15 cellular contexts compared by ENCODE assay signal in genomic region chr14:35347323-35348043, GRCh38. TPM values are rescaled to one million over a fixed set of nuclear protein-coding genes. Genes with fewer than 3 reads are reported as not detected.
DNase-seq lines count a peak whose midpoint lies in the region; ATAC-seq, FAIRE-seq and TF ChIP-seq lines count a peak whose summit lies in the region.
"Had no signal": no experiment of that assay in that cellular context is flagged by ENCODE, and none has a peak within 500 bp of the region (broad histone marks: within the 10 kb centered on the region; RNA-seq: fewer than 3 reads in every experiment).

No MANE protein-coding gene starts in this region.

- no peaks in the 10 kb centered on the region for H3K23me2 ChIP-seq in H1 (ENCODE audit: low read depth, low read length)

- H2BK120ac ChIP-seq in H1 (replicated peaks; ENCODE audit: low read depth, low read length) = no peak overlapping the region

- H3K36me3 ChIP-seq in H1 (ENCODE audit: control insufficient read depth in 2 of 4, insufficient read depth in 4 of 4, low read length in 3 of 4) (no peaks in the 10 kb centered on the region), aorta (ENCODE audit: control insufficient read depth in 1 of 2, insufficient read depth in 2 of 2, low read length in 1 of 2) (no peaks in the 10 kb centered on the region)

- H3K79me1 ChIP-seq in H1 (ENCODE audit: low read depth, low read length) = no peaks in the 10 kb centered on the region

- H3K4me2 ChIP-seq in H1 (ENCODE audit: insufficient read depth in 1 of 2, low read depth in 2 of 2, low read length in 2 of 2) = no peak overlapping the region

- DNase-seq in GM10266 (ENCODE audit: extremely low spot score) (peak; percentile 6), NB4 (ENCODE audit: low read depth) (peak; percentile 76), H1 (ENCODE audit: low read depth in 1 of 2, low spot score in 2 of 2) (peak in 1 of 2 experiments; percentile 52), posterior vena cava (ENCODE audit: low spot score) (peak; percentile 69), DMS79 (lab: John Stamatoyannopoulos, UW) (no peak), aorta (no peak)
- no peak for DNase-seq in activated CD8-positive, alpha-beta memory T cell treated with anti-CD3 and anti-CD28 coated beads, Interleukin-2, amount 50 U/mL, for 4 hours
- DNase-seq: activated CD4-positive, alpha-beta T cell treated with anti-CD3 and anti-CD28 coated beads for 4 hours; effector CD4-positive, alpha-beta T cell; naive B cell; NCI-H1930; stimulated activated CD4-positive, alpha-beta T cell treated with anti-CD3 and anti-CD28 coated beads, Interleukin-15, amount 100 ng/mL, for 24 hours; stimulated activated naive CD4-positive, alpha-beta T cell treated with Interleukin-2 at 50 U/mL for 16 hours had no signal

- CTCF ChIA-PET in H1 (lab: Charles Lee; ENCODE audit: partially characterized antibody) = interaction anchor here (0.6 to 3.5 kb wide), 2 partner anchors 19 to 89 kb away, joined by 3 to 18 read pairs; no protein-coding TSS in a partner anchor

- TF ChIP-seq CTCF in GM10266 (IDR thresholded peaks at IDR 0.05; ENCODE audit: control insufficient read depth, insufficient read depth, low read depth, missing control alignments) (no peak), NB4 (IDR thresholded peaks at IDR 0.05; ENCODE audit: low read depth, low read length) (no peak), H1 (IDR thresholded peaks at IDR 0.05; ENCODE audit: control extremely low read depth in 1 of 3, insufficient read depth in 1 of 3, low read depth in 1 of 3, low read length in 3 of 3) (no peak)

- no peak overlapping the region for H3K4me3 ChIP-seq in NB4 (ENCODE audit: low read depth, low read length)
- no peak overlapping the region for H3K4me3 ChIP-seq in H1 (ENCODE audit: extremely low read depth in 1 of 4, insufficient read depth in 2 of 4, low read depth in 3 of 4, low read length in 4 of 4)
- H3K4me3 ChIP-seq in aorta (ENCODE audit: low read length in 2 of 2) = no peak overlapping the region

- H3K4ac ChIP-seq in H1 (replicated peaks; ENCODE audit: insufficient read length, low read depth, low read length) = no peak overlapping the region

- 76% methylated on average over 13 of the region's 13 CpGs; no CpG with 5 or more reads in 1 of the 2 experiments for WGBS in H1 (ENCODE audit: extremely low coverage in 1 of 2, insufficient coverage in 1 of 2, insufficient read length in 1 of 2, insufficient replicate concordance in 2 of 2, low coverage in 1 of 2, low lambda C conversion rate in 2 of 2, missing lambda C conversion rate in 1 of 2), 2 experiments
- 69 to 77% methylated on average over 13 of the region's 13 CpGs for WGBS in aorta, 2 donors

- H2BK15ac ChIP-seq in H1 (ENCODE audit: low read length) = no peak overlapping the region

- peak overlapping the region; percentile 35; the same call in 1 of the 2 replicates for H2BK12ac ChIP-seq in H1 (ENCODE audit: low read depth, low read length)

- H3K14ac ChIP-seq in H1 (ENCODE audit: insufficient read length) = no peak overlapping the region

- H2AK5ac ChIP-seq in H1 (ENCODE audit: low read depth, low read length) = no peak overlapping the region

- no peak for TF ChIP-seq RAD21 in H1 (IDR thresholded peaks at IDR 0.05 in 1 of 2, conservative IDR thresholded peaks at IDR 0.05 in 1 of 2; ENCODE audit: low read depth in 2 of 2, low read length in 2 of 2)

- H3K9ac ChIP-seq in H1 (replicated peaks in 1 of 4; ENCODE audit: extremely low read depth in 1 of 4, low read depth in 3 of 4, low read length in 3 of 4) = no peak overlapping the region

- ATAC-seq in aorta (ENCODE audit: low FRiP score) = no peak
- ATAC-seq: Right ventricle myocardium inferior had no signal

- 0 out of 2 replicates have a peak overlapping the region, but pooled peaks have one; percentile 40 for H4K8ac ChIP-seq in H1 (ENCODE audit: extremely low read depth, insufficient read depth, low read length)

- no peaks in the 10 kb centered on the region for H3K9me3 ChIP-seq in H1 (ENCODE audit: insufficient read depth in 2 of 2, low read depth in 1 of 2, low read length in 1 of 2)
- no peaks in the 10 kb centered on the region for H3K9me3 ChIP-seq in aorta (ENCODE audit: control insufficient read depth, low read length)

- H3K56ac ChIP-seq in H1 (replicated peaks; ENCODE audit: insufficient read length, low read depth, low read length) = no peak overlapping the region

- H2BK20ac ChIP-seq in H1 (ENCODE audit: low read length) = peak overlapping the region; percentile 64; the same call in 1 of the 2 replicates

- H3K18ac ChIP-seq in H1 (ENCODE audit: extremely low read depth, low read length) = no peak overlapping the region; the same call in 1 of the 2 replicates

- intact Hi-C loops in posterior vena cava (cut with DNase I) (no loop called here), aorta (cut with DNase I) (no loop called here)

- H4K20me1 ChIP-seq in H1 (replicated peaks in 1 of 2; ENCODE audit: control insufficient read depth in 1 of 2, insufficient read depth in 2 of 2, low read length in 2 of 2) = no peaks in the 10 kb centered on the region

- no peaks in the 10 kb centered on the region for H3K79me2 ChIP-seq in H1 (ENCODE audit: control insufficient read depth in 1 of 2, insufficient read depth in 2 of 2, low read length in 2 of 2)

- H4K91ac ChIP-seq in H1 (replicated peaks; ENCODE audit: insufficient read length, low read length) = peak overlapping the region; percentile 23

- H3K4me1 ChIP-seq in H1 (replicated peaks in 1 of 4; ENCODE audit: control insufficient read depth in 3 of 4, insufficient read depth in 4 of 4, low read length in 3 of 4) (peaks cover 3 to 16% (median 7%) of the 10 kb centered on the region in 4 experiments), aorta (ENCODE audit: control insufficient read depth in 1 of 2, insufficient read depth in 2 of 2, low read length in 2 of 2) (no peaks in the 10 kb centered on the region)

- peak overlapping the region; percentile 83 for H2AFZ ChIP-seq in H1 (ENCODE audit: low read length)

- no peak overlapping the region for H3K23ac ChIP-seq in H1 (ENCODE audit: insufficient read length)

- H4K5ac ChIP-seq in H1 (ENCODE audit: insufficient read length, low read depth, low read length) = no peak overlapping the region

- H3K27me3 ChIP-seq in H1 (replicated peaks in 1 of 4; ENCODE audit: control insufficient read depth in 3 of 4, extremely low read depth in 1 of 4, insufficient read depth in 3 of 4, low read length in 3 of 4) (no peaks in the 10 kb centered on the region), aorta (ENCODE audit: control insufficient read depth in 1 of 2, insufficient read depth in 2 of 2, low read length in 1 of 2) (no peaks in the 10 kb centered on the region)

- no peak for FAIRE-seq in H1 (lab: Jason Lieb, UNC)

- no peak overlapping the region for H2BK5ac ChIP-seq in H1 (ENCODE audit: low read depth, low read length)

- TF ChIP-seq POLR2A in NB4 (IDR thresholded peaks at IDR 0.05; ENCODE audit: extremely low read depth, insufficient read length) (no peak), H1 (IDR thresholded peaks at IDR 0.05; ENCODE audit: control extremely low read depth in 1 of 2, low read depth in 2 of 2, low read length in 2 of 2) (no peak)

- no peak for TF ChIP-seq EP300 in H1 (IDR thresholded peaks at IDR 0.05; ENCODE audit: borderline replicate concordance in 1 of 2, low read depth in 2 of 2, low read length in 2 of 2)

- POLR2A ChIA-PET in H1 (lab: Charles Lee; ENCODE audit: partially characterized antibody) = interaction anchor here (0.7 to 1.0 kb wide), 3 partner anchors 8 to 57 kb away, joined by 3 to 5 read pairs (median 4); partner anchors contain the start of gene NFKBIA

- H3K27ac ChIP-seq in H1 (ENCODE audit: low read depth, low read length) = no peak overlapping the region
- H3K27ac ChIP-seq in aorta (ENCODE audit: low read depth in 1 of 2, low read length in 2 of 2) = no peak overlapping the region
- H3K27ac ChIP-seq: HL-60 had no signal

TF ChIP-seq in H1, 55 proteins besides CTCF, POLR2A, EP300 and RAD21 (continues in another document):
- TF ChIP-seq CBX8 (IDR thresholded peaks at IDR 0.05; ENCODE audit: borderline replicate concordance, low read depth, low read length) (no peak), CTBP2 (IDR thresholded peaks at IDR 0.05; ENCODE audit: borderline replicate concordance, insufficient read depth, insufficient read length, low read length) (no peak)

RNA-seq across cellular contexts. Expression of gene PSMA6, which starts 55.3 kb away (rescaled TPM):
- total RNA-seq in H1 (2021; fragmentation: NEBNext Ultra II Directional; extraction: Animal tissue kit (Norgen Biotek cat#: 25700)) = 213 and 238 TPM in 2 replicates
- polyA plus RNA-seq in H1 (2011; rRNA removed) (92.9 and 180 TPM in 2 replicates), aorta (100 to 1,000 TPM in 1 of 2 donors, 10 to 100 TPM in 1; 95.7 to 174 TPM)
- polyA plus RNA-seq in H1 (2011; cell fraction: cytosol; rRNA removed) = 183 TPM
- polyA plus RNA-seq in H1 (2011; cell fraction: nucleus; rRNA removed) = 59.5 TPM
- polyA plus RNA-seq in H1 (2012, experiment 1 of 2) = 210 to 233 TPM (median 218 TPM) in 4 replicates
- 151 TPM for polyA plus RNA-seq in H1 (2012, experiment 2 of 2)
- 292 TPM for polyA plus RNA-seq in H1 (2013, experiment 1 of 2)
- polyA plus RNA-seq in H1 (2013, experiment 2 of 2) = 312 TPM
- polyA minus RNA-seq in H1 (2011; rRNA and poly(A)+ RNA removed) = 79.4 and 149 TPM in 2 replicates
- polyA minus RNA-seq in H1 (2011; cell fraction: cytosol; rRNA and poly(A)+ RNA removed) = 56.1 TPM
- polyA minus RNA-seq in H1 (2011; cell fraction: nucleus; rRNA and poly(A)+ RNA removed) = 61.1 TPM
- total RNA-seq in posterior vena cava (100 to 1,000 TPM; 159 to 191 TPM), aorta (100 to 1,000 TPM in 1 of 2 donors, 10 to 100 TPM in 1; 91.6 to 109 TPM)

RNA-seq across cellular contexts. Expression of gene NFKBIA, which starts 57.1 kb away (rescaled TPM):
- total RNA-seq in H1 (2021; fragmentation: NEBNext Ultra II Directional; extraction: Animal tissue kit (Norgen Biotek cat#: 25700)) = 24.4 and 25.9 TPM in 2 replicates
- 49.7 and 59.5 TPM in 2 replicates for polyA plus RNA-seq in H1 (2011; rRNA removed)
- polyA plus RNA-seq in H1 (2011; cell fraction: cytosol; rRNA removed) = 41.5 TPM
- 100 TPM for polyA plus RNA-seq in H1 (2011; cell fraction: nucleus; rRNA removed)
- polyA plus RNA-seq in H1 (2012, experiment 1 of 2) = 29.4 to 34.3 TPM (median 31.5 TPM) in 4 replicates
- 38.2 TPM for polyA plus RNA-seq in H1 (2012, experiment 2 of 2)
- 18.4 TPM for polyA plus RNA-seq in H1 (2013, experiment 1 of 2)
- 18.3 TPM for polyA plus RNA-seq in H1 (2013, experiment 2 of 2)
- polyA minus RNA-seq in H1 (2011; rRNA and poly(A)+ RNA removed) = 54.4 and 66.5 TPM in 2 replicates
- 24.7 TPM for polyA minus RNA-seq in H1 (2011; cell fraction: cytosol; rRNA and poly(A)+ RNA removed)
- polyA minus RNA-seq in H1 (2011; cell fraction: nucleus; rRNA and poly(A)+ RNA removed) = 105 TPM
- 100 to 1,000 TPM in 1 of 2 donors, 10 to 100 TPM in 1; 87.1 to 127 TPM for total RNA-seq in posterior vena cava
- 100 to 1,000 TPM; 126 to 186 TPM for total RNA-seq in aorta
- 10 to 100 TPM; 83.0 to 97.1 TPM for polyA plus RNA-seq in aorta

Comparison
In these comparisons a context has a peak if more than half of its experiments do, and no peak if none do; other contexts are left out.
1. DNase-seq: peak in GM10266 (single experiment), NB4 (single experiment) and posterior vena cava (single experiment); none in DMS79 (single experiment), aorta (0 of 2) and activated CD8-positive, alpha-beta memory T cell treated with anti-CD3 and anti-CD28 coated beads, Interleukin-2, amount 50 U/mL, for 4 hours (single experiment).